In genomic region chr6:40896696-40897095, GRCh38 we compare ENCODE assay signal across 14 cellular contexts.
"Had no signal": no experiment of that assay in that cellular context is flagged by ENCODE, and none has a peak within 500 bp of the region (broad histone marks: within the 10 kb centered on the region; RNA-seq: fewer than 3 reads in every experiment).

No MANE protein-coding gene starts in this region.

- ATAC-seq: left colon had no signal

- H3K4me3 ChIP-seq: ovary, spleen, thyroid gland, uterus had no signal

- H3K27ac ChIP-seq: thyroid gland, uterus, VCaP had no signal

- H3K27me3 ChIP-seq: ovary, spleen, thyroid gland, uterus had no signal

- H3K4me1 ChIP-seq: thyroid gland, uterus had no signal

- DNase-seq: activated CD4-positive, alpha-beta memory T cell treated with anti-CD3 and anti-CD28 coated beads for 36 hours; activated T-cell treated with anti-CD3 and anti-CD28 coated beads, Interleukin-2, amount 50 U/mL, for 48 hours; caudate nucleus; erythroblast; left colon; mesendoderm; nephron progenitor cell; spleen; stimulated activated CD4-positive, alpha-beta T cell treated with anti-CD3 and anti-CD28 coated beads, Interleukin-1b, Interleukin-23, amount 100 ng/mL, for 48 hours; stimulated activated naive CD4-positive, alpha-beta T cell treated with Interleukin-2 at 50 U/mL for 16 hours; thyroid gland; uterus had no signal

- H3K9me3 ChIP-seq: ovary, spleen, thyroid gland, uterus had no signal

- H3K36me3 ChIP-seq: ovary, spleen, thyroid gland, uterus had no signal
